Comparison of ENCODE assay signal across 9 cellular contexts in the genomic region with DNA sequence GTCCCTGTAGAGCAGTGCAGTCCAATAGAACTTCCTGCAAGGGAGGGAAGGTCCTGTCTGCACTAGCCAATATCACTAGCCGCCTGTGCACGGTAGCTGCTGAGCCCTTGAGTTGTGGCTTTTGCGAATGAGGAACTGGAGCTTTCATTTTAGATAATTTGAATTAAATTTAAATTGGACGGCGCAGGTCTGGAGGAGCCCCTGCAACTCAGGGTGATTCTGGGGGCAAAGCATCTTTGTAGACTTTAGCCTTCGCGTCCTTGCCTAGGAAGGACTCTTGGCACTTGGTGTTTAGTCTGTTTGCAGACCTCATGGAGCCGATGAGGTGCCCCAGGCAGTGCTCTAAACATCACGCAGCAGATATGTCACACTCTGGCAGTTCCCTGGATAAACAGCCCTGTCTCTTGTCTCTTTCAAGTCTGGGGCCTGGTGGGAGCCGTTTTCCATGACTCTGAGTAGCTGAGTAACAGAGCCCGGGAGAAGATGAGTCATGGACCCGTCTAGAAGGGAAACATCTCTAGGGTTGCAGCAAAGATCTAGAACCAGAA.
A peak's percentile ranks its signal among the peaks of the same experiment; 100 is the strongest.
DNase-seq lines count a peak whose midpoint lies in the region; ATAC-seq and TF ChIP-seq lines count a peak whose summit lies in the region.
"Had no signal": no experiment of that assay in that cellular context is flagged by ENCODE, and none has a peak within 500 bp of the region (broad histone marks: within the 10 kb centered on the region; RNA-seq: fewer than 3 reads in every experiment).

No MANE protein-coding gene starts in this region.

- peaks cover 19% of the 10 kb centered on the region for H3K36me3 Mint-ChIP-seq in osteocyte (ENCODE audit: unreplicated experiment)

- TF ChIP-seq CTCF in choroid plexus epithelial cell (conservative IDR thresholded peaks at IDR 0.05; ENCODE audit: low read depth, low read length) (no peak), osteocyte (IDR thresholded peaks at IDR 0.05) (no peak)

- peaks cover 16% of the 10 kb centered on the region for H3K4me1 Mint-ChIP-seq in osteocyte (ENCODE audit: unreplicated experiment)

- no peak for DNase-seq in activated CD4-positive, CD25-positive, alpha-beta regulatory T cell treated with anti-CD3 and anti-CD28 coated beads, Interleukin-2, amount 50 U/mL, for 72 hours
- peak; percentile 92 to 94 for DNase-seq in NCI-H526 (lab: John Stamatoyannopoulos, UW)
- DNase-seq in choroid plexus epithelial cell (ENCODE audit: low read depth), result peak; percentile 68
- no peak for DNase-seq in osteocyte (ENCODE audit: extremely low spot score, unreplicated experiment)
- no peak for DNase-seq in SHP77 (lab: John Stamatoyannopoulos, UW)
- DNase-seq in medulla oblongata (ENCODE audit: extremely low spot score), result no peak

- peak; percentile 40 to 58 for ATAC-seq in activated CD4-positive, CD25-positive, alpha-beta regulatory T cell treated with anti-CD3 and anti-CD28 coated beads, Interleukin-2, amount 50 U/mL, for 24 hours
- ATAC-seq in HG02588 (IDR thresholded peaks at IDR 0.05; ENCODE audit: unreplicated experiment), result peak; percentile 64

- no peaks in the 10 kb centered on the region for H3K9me3 Mint-ChIP-seq in osteocyte (ENCODE audit: unreplicated experiment)
- H3K9me3 Mint-ChIP-seq: activated naive CD4-positive, alpha-beta T cell treated with anti-CD3 and anti-CD28 coated beads, Interleukin-2, amount 50 U/mL, for 24 hours had no signal

- H3K27ac Mint-ChIP-seq in osteocyte (ENCODE audit: unreplicated experiment), result peak overlapping the region; percentile 1
- H3K27ac Mint-ChIP-seq: activated naive CD4-positive, alpha-beta T cell treated with anti-CD3 and anti-CD28 coated beads, Interleukin-2, amount 50 U/mL, for 24 hours had no signal

- no peaks in the 10 kb centered on the region for H3K27me3 Mint-ChIP-seq in osteocyte (ENCODE audit: unreplicated experiment)
- H3K27me3 Mint-ChIP-seq: activated naive CD4-positive, alpha-beta T cell treated with anti-CD3 and anti-CD28 coated beads, Interleukin-2, amount 50 U/mL, for 24 hours had no signal

- H3K4me3 ChIP-seq in choroid plexus epithelial cell (ENCODE audit: low read depth, low read length), result no peak overlapping the region

- no peak overlapping the region for H3K4me3 Mint-ChIP-seq in osteocyte (ENCODE audit: unreplicated experiment)
- H3K4me3 Mint-ChIP-seq: activated naive CD4-positive, alpha-beta T cell treated with anti-CD3 and anti-CD28 coated beads, Interleukin-2, amount 50 U/mL, for 24 hours had no signal

Comparison
In these comparisons a context has a peak if more than half of its experiments do, and no peak if none do; other contexts are left out.
1. DNase-seq: peak in NCI-H526 (2 of 2) and choroid plexus epithelial cell (single experiment); none in activated CD4-positive, CD25-positive, alpha-beta regulatory T cell treated with anti-CD3 and anti-CD28 coated beads, Interleukin-2, amount 50 U/mL, for 72 hours (single experiment), osteocyte (single experiment), SHP77 (0 of 2) and medulla oblongata (single experiment).